Comparison of ENCODE assay signal across 22 cellular contexts in genomic region chr9:16112116-16112515, GRCh38.
"Had no signal": no experiment of that assay in that cellular context is flagged by ENCODE, and none has a peak within 500 bp of the region (broad histone marks: within the 10 kb centered on the region; RNA-seq: fewer than 3 reads in every experiment).

No MANE protein-coding gene starts in this region.

- FAIRE-seq: astrocyte had no signal

- H3K27ac ChIP-seq: adrenal gland, breast epithelium, esophagus muscularis mucosa, ovary, psoas muscle, skin epidermis, tibial artery had no signal

- DNase-seq: activated CD4-positive, alpha-beta T cell treated with anti-CD3 and anti-CD28 coated beads, Interleukin-2, amount 50 U/mL, for 1 hour; activated CD4-positive, CD25-positive, alpha-beta regulatory T cell treated with anti-CD3 and anti-CD28 coated beads, Interleukin-2, amount 50 U/mL, for 72 hours; activated CD8-positive, alpha-beta memory T cell treated with anti-CD3 and anti-CD28 coated beads for 24 hours; activated CD8-positive, alpha-beta memory T cell treated with anti-CD3 and anti-CD28 coated beads, Interleukin-2, amount 50 U/mL, for 48 hours; activated effector memory CD4-positive, alpha-beta T cell treated with anti-CD3 and anti-CD28 coated beads, Interleukin-2, amount 50 U/mL, for 16 hours; activated T-cell treated with anti-CD3 and anti-CD28 coated beads, Interleukin-2, amount 50 U/mL, for 48 hours; adrenal gland; cerebellar nuclear complex; cortex of kidney; islet precursor cell; left colon; naive thymus-derived CD4-positive, alpha-beta T cell; ovary; psoas muscle; right cardiac atrium; stimulated activated naive CD8-positive, alpha-beta T cell treated with anti-CD3 and anti-CD28 coated beads, Interleukin-15, Interleukin-2, amounts not matched to agents 100 U/mL and 50 U/mL, for 24 hours; substantia nigra; tibial artery had no signal

- H3K36me3 ChIP-seq: adrenal gland, breast epithelium, esophagus muscularis mucosa, ovary, tibial artery had no signal

- H3K9me3 ChIP-seq: adrenal gland, breast epithelium, esophagus muscularis mucosa, ovary, psoas muscle, tibial artery had no signal

- H3K4me3 ChIP-seq: adrenal gland, breast epithelium, esophagus muscularis mucosa, ovary, psoas muscle, skin epidermis, tibial artery had no signal

- H3K4me1 ChIP-seq: adrenal gland, breast epithelium, esophagus muscularis mucosa, psoas muscle, tibial artery had no signal

- ATAC-seq: left colon; naive thymus-derived CD4-positive, alpha-beta T cell; psoas muscle; right cardiac atrium; stimulated activated naive CD8-positive, alpha-beta T cell treated with anti-CD3 and anti-CD28 coated beads, Interleukin-15, Interleukin-2, amounts not matched to agents 100 U/mL and 50 U/mL, for 24 hours had no signal

- H3K27me3 ChIP-seq: adrenal gland, breast epithelium, esophagus muscularis mucosa, ovary, tibial artery had no signal
